9 cellular contexts compared by ENCODE assay signal in genomic region chr16:79599256-79599836, GRCh38. TPM values are rescaled to one million over a fixed set of nuclear protein-coding genes. Genes with fewer than 3 reads are reported as not detected.
A peak's percentile ranks its signal among the peaks of the same experiment; 100 is the strongest.
DNase-seq lines count a peak whose midpoint lies in the region; ATAC-seq and TF ChIP-seq lines count a peak whose summit lies in the region.
"Had no signal": no experiment of that assay in that cellular context is flagged by ENCODE, and none has a peak within 500 bp of the region (broad histone marks: within the 10 kb centered on the region; RNA-seq: fewer than 3 reads in every experiment).

No MANE protein-coding gene starts in this region.

- CTCF ChIA-PET in Caco-2 (lab: Charles Lee), result no interaction called here

- H3K4me3 ChIP-seq in Caco-2 (ENCODE audit: low read depth, low read length) (peak overlapping the region; percentile 56), SJSA1 (peak overlapping the region; percentile 64), colonic mucosa (peak overlapping the region; percentile 66), lung (peak overlapping the region; percentile 87), thyroid gland (replicated peaks in 1 of 3) (peak overlapping the region; percentile 61 to 93 (median 71))

- intact Hi-C loops in Caco-2 (cut with micrococcal nuclease; ENCODE audit: unreplicated experiment), result no loop called here
- intact Hi-C loops in colonic mucosa (cut with DNase I), result no loop called here
- intact Hi-C loops in thyroid gland (cut with DNase I), result no loop called here

- no peak overlapping the region for H3K27ac Mint-ChIP-seq in Caco-2 (ENCODE audit: unreplicated experiment)

- peak overlapping the region; percentile 96 for H3K4me3 Mint-ChIP-seq in Caco-2 (ENCODE audit: unreplicated experiment)

- H3K36me3 ChIP-seq in Caco-2 (ENCODE audit: control insufficient read depth, insufficient read depth, low read length), result no peaks in the 10 kb centered on the region
- H3K36me3 ChIP-seq in SJSA1, result no peaks in the 10 kb centered on the region; the same call in 1 of the 2 replicates
- H3K36me3 ChIP-seq in colonic mucosa, result no peaks in the 10 kb centered on the region
- no peaks in the 10 kb centered on the region for H3K36me3 ChIP-seq in lung (ENCODE audit: control insufficient read depth in 2 of 2, insufficient read depth in 2 of 2, low read length in 2 of 2)
- H3K36me3 ChIP-seq in thyroid gland, result peaks cover 0 to 3% of the 10 kb centered on the region in 2 donors

- H3K27me3 ChIP-seq in Caco-2 (replicated peaks; ENCODE audit: control insufficient read depth, insufficient read depth, low read length), result peaks cover 5% of the 10 kb centered on the region
- H3K27me3 ChIP-seq in SJSA1 (replicated peaks), result no peaks in the 10 kb centered on the region
- H3K27me3 ChIP-seq in colonic mucosa, result peaks cover 4% of the 10 kb centered on the region
- no peaks in the 10 kb centered on the region for H3K27me3 ChIP-seq in lung (ENCODE audit: control insufficient read depth, insufficient read depth)
- no peaks in the 10 kb centered on the region for H3K27me3 ChIP-seq in thyroid gland

- DNase-seq in Caco-2, result peak in 1 of 2 experiments; percentile 36
- no peak for DNase-seq in SJSA1 (ENCODE audit: low read depth in 1 of 2, low spot score in 2 of 2)
- no peak for DNase-seq in colonic mucosa
- no peak for DNase-seq in lung (ENCODE audit: low spot score)
- DNase-seq in thyroid gland, result peak; percentile 47 to 53
- DNase-seq in NK-92 treated with Interleukin-12 subunit alpha and Interleukin-12 subunit beta, amount 100 ng/mL, for 24 hours (lab: John Stamatoyannopoulos, UW), result no peak

- H3K4me1 ChIP-seq in Caco-2 (peaks cover 9% of the 10 kb centered on the region), SJSA1 (replicated peaks) (peaks cover 14% of the 10 kb centered on the region), colonic mucosa (no peaks in the 10 kb centered on the region), lung (ENCODE audit: control insufficient read depth in 2 of 2, insufficient read depth in 2 of 2, low read length in 2 of 2) (peaks cover 0 to 2% of the 10 kb centered on the region in 2 donors), thyroid gland (peaks cover 5 to 21% of the 10 kb centered on the region in 2 donors)

- H3K9ac ChIP-seq in colonic mucosa (ENCODE audit: low read depth in 2 of 2, low read length in 2 of 2), result peak overlapping the region; percentile 73

- no peak for TF ChIP-seq POLR2A in thyroid gland (IDR thresholded peaks at IDR 0.05)

- no TSS peak for BruUV-seq in Caco-2 (replicated peaks; lab: Mats Ljungman, UMichigan)

- POLR2A ChIA-PET in Caco-2 (lab: Charles Lee), result no interaction called here

- 0 to 1% methylated on average over 28 to 79 of the region's 79 CpGs for WGBS in lung, 2 donors
- WGBS in thyroid gland, 2 donors, result 0% methylated on average over 10 to 15 of the region's 79 CpGs

- peaks cover 6% of the 10 kb centered on the region for H3K4me1 Mint-ChIP-seq in Caco-2 (ENCODE audit: low read depth, unreplicated experiment)

- H3K27me3 Mint-ChIP-seq in Caco-2 (ENCODE audit: insufficient read depth, unreplicated experiment), result peaks cover 25% of the 10 kb centered on the region

- TF ChIP-seq CTCF in Caco-2 (IDR thresholded peaks at IDR 0.05; ENCODE audit: insufficient read depth in 1 of 2, low read depth in 1 of 2, low read length in 1 of 2, severe bottlenecking in 1 of 2, unreplicated experiment in 1 of 2) (no peak), colonic mucosa (IDR thresholded peaks at IDR 0.05) (no peak), lung (IDR thresholded peaks at IDR 0.05; ENCODE audit: control extremely low read depth, extremely low read depth) (no peak), thyroid gland (IDR thresholded peaks at IDR 0.05) (no peak)

- H3K9me3 Mint-ChIP-seq in Caco-2 (ENCODE audit: unreplicated experiment), result no peaks in the 10 kb centered on the region

- H3K36me3 Mint-ChIP-seq in Caco-2 (ENCODE audit: insufficient read depth, unreplicated experiment), result peaks cover 18% of the 10 kb centered on the region

- H3K9me3 ChIP-seq in Caco-2 (no peaks in the 10 kb centered on the region), SJSA1 (replicated peaks) (no peaks in the 10 kb centered on the region), colonic mucosa (no peaks in the 10 kb centered on the region), lung (ENCODE audit: control insufficient read depth in 2 of 2, insufficient read depth in 1 of 2, low read length in 1 of 2) (no peaks in the 10 kb centered on the region), thyroid gland (no peaks in the 10 kb centered on the region)

- no peak for ATAC-seq in lung (ENCODE audit: insufficient read depth, low FRiP score)
- ATAC-seq in HG03439 (IDR thresholded peaks at IDR 0.05; ENCODE audit: unreplicated experiment), result no peak
- no peak for ATAC-seq in GM21528 (IDR thresholded peaks at IDR 0.05; ENCODE audit: low FRiP score, unreplicated experiment)
- ATAC-seq: HCT116 had no signal

- H3K27ac ChIP-seq in SJSA1, result no peak overlapping the region
- peak overlapping the region; percentile 79 for H3K27ac ChIP-seq in colonic mucosa
- H3K27ac ChIP-seq in lung (ENCODE audit: low read depth in 1 of 2, low read length in 1 of 2), result peak overlapping the region; percentile 71 to 92
- peak overlapping the region; percentile 89 to 99 (median 99) for H3K27ac ChIP-seq in thyroid gland

RNA-seq across cellular contexts. Expression of gene MAF, which starts 1.2 kb away (rescaled TPM):
- 3.6 and 4.2 TPM in 2 replicates for total RNA-seq in Caco-2 (2022)
- 12.8 and 13.8 TPM in 2 replicates for total RNA-seq in SJSA1 (2014; rRNA removed; shearing (Covaris generic))
- total RNA-seq in colonic mucosa, result 10 to 100 TPM; 12.3 to 21.1 TPM
- 10 to 100 TPM; 49.2 to 66.8 TPM for total RNA-seq in lung
- polyA plus RNA-seq in lung, result 10 to 100 TPM in 1 of 2 donors, 1 to 10 TPM in 1; 7.0 to 11.0 TPM
- 100 to 1,000 TPM in 1 of 4 donors, 10 to 100 TPM in 3; 59.7 to 158 (median 67.1) TPM for total RNA-seq in thyroid gland

Comparison
In these comparisons a context has a peak if more than half of its experiments do, and no peak if none do; other contexts are left out.
1. DNase-seq: peak in thyroid gland (2 of 2); none in SJSA1 (0 of 2), colonic mucosa (single experiment), lung (single experiment) and NK-92 treated with Interleukin-12 subunit alpha and Interleukin-12 subunit beta, amount 100 ng/mL, for 24 hours (single experiment).
2. Peak in every context shown above with its lines, with median percentiles within 50 percentile points of each other: H3K4me3 ChIP-seq.